In genomic region chr19:31537136-31537535, GRCh38 we compare ENCODE assay signal across 28 cellular contexts.
"Had no signal": no experiment of that assay in that cellular context is flagged by ENCODE, and none has a peak within 500 bp of the region (broad histone marks: within the 10 kb centered on the region; RNA-seq: fewer than 3 reads in every experiment).

No MANE protein-coding gene starts in this region.

- H3K4me3 ChIP-seq: ascending aorta, breast epithelium, cardiac muscle cell, gastrocnemius medialis, heart left ventricle had no signal

- H3K27ac ChIP-seq: ascending aorta, breast epithelium, cardiac muscle cell, foreskin keratinocyte, gastrocnemius medialis, heart left ventricle, WERI-Rb-1 had no signal

- H3K36me3 ChIP-seq: ascending aorta, breast epithelium, cardiac muscle cell, gastrocnemius medialis, heart left ventricle, WERI-Rb-1 had no signal

- ATAC-seq: activated CD4-positive, CD25-positive, alpha-beta regulatory T cell treated with anti-CD3 and anti-CD28 coated beads, Interleukin-2, amount 50 U/mL, for 24 hours; activated CD8-positive, alpha-beta memory T cell treated with anti-CD3 and anti-CD28 coated beads, Interleukin-2, amount 10 ng/mL, durations not matched to agents 7 days and 5 days; activated CD8-positive, alpha-beta T cell treated with anti-CD3 and anti-CD28 coated beads for 36 hours; activated T-cell treated with anti-CD3 and anti-CD28 coated beads, Interleukin-2, amount 50 U/mL, for 72 hours; esophagus mucosa; foreskin keratinocyte; gastrocnemius medialis; heart left ventricle; T-helper 17 cell had no signal

- DNase-seq: activated B cell treated with CpG ODN at 0.5 μM for 24 hours; activated CD4-positive, alpha-beta T cell treated with anti-CD3 and anti-CD28 coated beads for 48 hours; activated CD4-positive, alpha-beta T cell treated with anti-CD3 and anti-CD28 coated beads, Interleukin-2, amount 50 U/mL, for 1 hour; activated CD4-positive, alpha-beta T cell treated with anti-CD3 and anti-CD28 coated beads, Interleukin-2, amount 50 U/mL, for 48 hours; activated CD8-positive, alpha-beta memory T cell treated with anti-CD3 and anti-CD28 coated beads, Interleukin-2, amount 10 ng/mL, durations not matched to agents 7 days and 5 days; activated CD8-positive, alpha-beta memory T cell treated with anti-CD3 and anti-CD28 coated beads, Interleukin-2, amount 50 U/mL, for 4 hours; activated CD8-positive, alpha-beta T cell treated with anti-CD3 and anti-CD28 coated beads for 36 hours; activated gamma-delta T cell; activated naive CD4-positive, alpha-beta T cell; activated naive CD4-positive, alpha-beta T cell treated with anti-CD3 and anti-CD28 coated beads, Interleukin-2, amount 50 U/mL, for 16 hours; activated T-cell treated with anti-CD3 and anti-CD28 coated beads for 4 hours; activated T-cell treated with anti-CD3 and anti-CD28 coated beads, Interleukin-2, amount 50 U/mL, for 24 hours; activated T-cell treated with anti-CD3 and anti-CD28 coated beads, Interleukin-2, amount 50 U/mL, for 72 hours; cortex of kidney; effector memory CD4-positive, alpha-beta T cell; foreskin keratinocyte; gastrocnemius medialis; glutamatergic neuron; heart left ventricle; T-helper 1 cell; T-helper 17 cell; T1000; WERI-Rb-1 had no signal

- H3K4me1 ChIP-seq: ascending aorta, breast epithelium, foreskin keratinocyte, gastrocnemius medialis, heart left ventricle had no signal

- H3K27me3 ChIP-seq: ascending aorta, foreskin keratinocyte, gastrocnemius medialis had no signal

- H3K9me3 ChIP-seq: ascending aorta, breast epithelium, gastrocnemius medialis, heart left ventricle had no signal
